Comparison of ENCODE assay signal across 16 cellular contexts in genomic region chrX:22351966-22352365, GRCh38.
"Had no signal": no experiment of that assay in that cellular context is flagged by ENCODE, and none has a peak within 500 bp of the region (broad histone marks: within the 10 kb centered on the region; RNA-seq: fewer than 3 reads in every experiment).

No MANE protein-coding gene starts in this region.

- H3K9me3 ChIP-seq: gastroesophageal sphincter, ovary, tibial nerve had no signal

- H3K4me2 ChIP-seq: hepatocyte, neural progenitor cell, smooth muscle cell had no signal

- H3K4me1 Mint-ChIP-seq: mesothelial cell of epicardium; neural progenitor cell; stimulated activated memory B cell treated with anti-CD40 and anti-IgM and Interleukin-4, amounts not matched to agents 10 μg/mL and 1 μg/mL and 100 μg/mL, for 72 hours; T-cell had no signal

- H3K9me3 Mint-ChIP-seq: activated CD4-positive, alpha-beta memory T cell treated with anti-CD3 and anti-CD28 coated beads for 36 hours; stimulated activated memory B cell treated with anti-CD40 and anti-IgM and Interleukin-4, amounts not matched to agents 10 μg/mL and 1 μg/mL and 100 μg/mL, for 72 hours; T-cell had no signal

- H3K36me3 Mint-ChIP-seq: activated CD4-positive, alpha-beta memory T cell treated with anti-CD3 and anti-CD28 coated beads for 36 hours; activated naive CD8-positive, alpha-beta T cell; mesothelial cell of epicardium; neural progenitor cell; stimulated activated memory B cell treated with anti-CD40 and anti-IgM and Interleukin-4, amounts not matched to agents 10 μg/mL and 1 μg/mL and 100 μg/mL, for 72 hours; T-cell had no signal

- H3K27me3 ChIP-seq: gastroesophageal sphincter, hepatocyte, neural progenitor cell, ovary, tibial nerve had no signal

- H3K27ac Mint-ChIP-seq: activated CD4-positive, alpha-beta memory T cell treated with anti-CD3 and anti-CD28 coated beads for 36 hours; activated naive CD8-positive, alpha-beta T cell; mesothelial cell of epicardium; neural progenitor cell; stimulated activated memory B cell treated with anti-CD40 and anti-IgM and Interleukin-4, amounts not matched to agents 10 μg/mL and 1 μg/mL and 100 μg/mL, for 72 hours; T-cell had no signal

- H3K27me3 Mint-ChIP-seq: activated CD4-positive, alpha-beta memory T cell treated with anti-CD3 and anti-CD28 coated beads for 36 hours; activated naive CD8-positive, alpha-beta T cell; stimulated activated memory B cell treated with anti-CD40 and anti-IgM and Interleukin-4, amounts not matched to agents 10 μg/mL and 1 μg/mL and 100 μg/mL, for 72 hours; T-cell had no signal

- H3K4me3 Mint-ChIP-seq: activated CD4-positive, alpha-beta memory T cell treated with anti-CD3 and anti-CD28 coated beads for 36 hours; activated naive CD8-positive, alpha-beta T cell; mesothelial cell of epicardium; neural progenitor cell; stimulated activated memory B cell treated with anti-CD40 and anti-IgM and Interleukin-4, amounts not matched to agents 10 μg/mL and 1 μg/mL and 100 μg/mL, for 72 hours; T-cell had no signal

- DNase-seq: activated CD4-positive, alpha-beta memory T cell treated with anti-CD3 and anti-CD28 coated beads for 36 hours; activated gamma-delta T cell; activated T-cell treated with anti-CD3 and anti-CD28 coated beads, Interleukin-2, amount 50 U/mL, for 48 hours; amygdala; ovary; T-cell; T1000 had no signal

- H3K36me3 ChIP-seq: gastroesophageal sphincter, neural progenitor cell, ovary, tibial nerve had no signal

- H3K4me1 ChIP-seq: gastroesophageal sphincter, neural progenitor cell, tibial nerve had no signal

- H3K79me2 ChIP-seq: hepatocyte had no signal

- H3K27ac ChIP-seq: gastroesophageal sphincter, hepatocyte, neural progenitor cell, ovary, tibial nerve, VCaP had no signal

- H3K9ac ChIP-seq: neural progenitor cell had no signal

- H3K4me3 ChIP-seq: gastroesophageal sphincter, hepatocyte, neural progenitor cell, ovary, smooth muscle cell, tibial nerve had no signal

- H2AFZ ChIP-seq: hepatocyte, neural progenitor cell had no signal
